In genomic region chr11:14583252-14584105, GRCh38 we compare ENCODE assay signal across 1 cellular context.
A peak's percentile ranks its signal among the peaks of the same experiment; 100 is the strongest.
TF ChIP-seq lines count a peak whose summit lies in the region.

No MANE protein-coding gene starts in this region.

TF ChIP-seq in HepG2, 621 proteins besides CTCF, POLR2A, EP300 and RAD21 (continued from another document and continues in another):
- TF ChIP-seq, protein P1, sequence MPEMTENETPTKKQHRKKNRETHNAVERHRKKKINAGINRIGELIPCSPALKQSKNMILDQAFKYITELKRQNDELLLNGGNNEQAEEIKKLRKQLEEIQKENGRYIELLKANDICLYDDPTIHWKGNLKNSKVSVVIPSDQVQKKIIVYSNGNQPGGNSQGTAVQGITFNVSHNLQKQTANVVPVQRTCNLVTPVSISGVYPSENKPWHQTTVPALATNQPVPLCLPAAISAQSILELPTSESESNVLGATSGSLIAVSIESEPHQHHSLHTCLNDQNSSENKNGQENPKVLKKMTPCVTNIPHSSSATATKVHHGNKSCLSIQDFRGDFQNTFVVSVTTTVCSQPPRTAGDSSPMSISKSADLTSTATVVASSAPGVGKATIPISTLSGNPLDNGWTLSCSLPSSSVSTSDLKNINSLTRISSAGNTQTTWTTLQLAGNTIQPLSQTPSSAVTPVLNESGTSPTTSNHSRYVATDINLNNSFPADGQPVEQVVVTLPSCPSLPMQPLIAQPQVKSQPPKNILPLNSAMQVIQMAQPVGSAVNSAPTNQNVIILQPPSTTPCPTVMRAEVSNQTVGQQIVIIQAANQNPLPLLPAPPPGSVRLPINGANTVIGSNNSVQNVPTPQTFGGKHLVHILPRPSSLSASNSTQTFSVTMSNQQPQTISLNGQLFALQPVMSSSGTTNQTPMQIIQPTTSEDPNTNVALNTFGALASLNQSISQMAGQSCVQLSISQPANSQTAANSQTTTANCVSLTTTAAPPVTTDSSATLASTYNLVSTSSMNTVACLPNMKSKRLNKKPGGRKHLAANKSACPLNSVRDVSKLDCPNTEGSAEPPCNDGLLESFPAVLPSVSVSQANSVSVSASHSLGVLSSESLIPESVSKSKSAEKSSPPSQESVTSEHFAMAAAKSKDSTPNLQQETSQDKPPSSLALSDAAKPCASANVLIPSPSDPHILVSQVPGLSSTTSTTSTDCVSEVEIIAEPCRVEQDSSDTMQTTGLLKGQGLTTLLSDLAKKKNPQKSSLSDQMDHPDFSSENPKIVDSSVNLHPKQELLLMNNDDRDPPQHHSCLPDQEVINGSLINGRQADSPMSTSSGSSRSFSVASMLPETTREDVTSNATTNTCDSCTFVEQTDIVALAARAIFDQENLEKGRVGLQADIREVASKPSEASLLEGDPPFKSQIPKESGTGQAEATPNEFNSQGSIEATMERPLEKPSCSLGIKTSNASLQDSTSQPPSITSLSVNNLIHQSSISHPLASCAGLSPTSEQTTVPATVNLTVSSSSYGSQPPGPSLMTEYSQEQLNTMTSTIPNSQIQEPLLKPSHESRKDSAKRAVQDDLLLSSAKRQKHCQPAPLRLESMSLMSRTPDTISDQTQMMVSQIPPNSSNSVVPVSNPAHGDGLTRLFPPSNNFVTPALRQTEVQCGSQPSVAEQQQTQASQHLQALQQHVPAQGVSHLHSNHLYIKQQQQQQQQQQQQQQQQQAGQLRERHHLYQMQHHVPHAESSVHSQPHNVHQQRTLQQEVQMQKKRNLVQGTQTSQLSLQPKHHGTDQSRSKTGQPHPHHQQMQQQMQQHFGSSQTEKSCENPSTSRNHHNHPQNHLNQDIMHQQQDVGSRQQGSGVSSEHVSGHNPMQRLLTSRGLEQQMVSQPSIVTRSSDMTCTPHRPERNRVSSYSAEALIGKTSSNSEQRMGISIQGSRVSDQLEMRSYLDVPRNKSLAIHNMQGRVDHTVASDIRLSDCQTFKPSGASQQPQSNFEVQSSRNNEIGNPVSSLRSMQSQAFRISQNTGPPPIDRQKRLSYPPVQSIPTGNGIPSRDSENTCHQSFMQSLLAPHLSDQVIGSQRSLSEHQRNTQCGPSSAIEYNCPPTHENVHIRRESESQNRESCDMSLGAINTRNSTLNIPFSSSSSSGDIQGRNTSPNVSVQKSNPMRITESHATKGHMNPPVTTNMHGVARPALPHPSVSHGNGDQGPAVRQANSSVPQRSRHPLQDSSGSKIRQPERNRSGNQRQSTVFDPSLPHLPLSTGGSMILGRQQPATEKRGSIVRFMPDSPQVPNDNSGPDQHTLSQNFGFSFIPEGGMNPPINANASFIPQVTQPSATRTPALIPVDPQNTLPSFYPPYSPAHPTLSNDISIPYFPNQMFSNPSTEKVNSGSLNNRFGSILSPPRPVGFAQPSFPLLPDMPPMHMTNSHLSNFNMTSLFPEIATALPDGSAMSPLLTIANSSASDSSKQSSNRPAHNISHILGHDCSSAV (CRISPR knock-in tag; IDR thresholded peaks at IDR 0.05; ENCODE audit: borderline replicate concordance): no peak
- TF ChIP-seq FOXK2 (IDR thresholded peaks at IDR 0.05): no peak
- no peak for TF ChIP-seq PRPF4 (IDR thresholded peaks at IDR 0.05; ENCODE audit: low read depth, low read length, poor library complexity, severe bottlenecking)
- TF ChIP-seq NFAT5 (CRISPR knock-in tag; IDR thresholded peaks at IDR 0.05): no peak
- TF ChIP-seq, protein P2, sequence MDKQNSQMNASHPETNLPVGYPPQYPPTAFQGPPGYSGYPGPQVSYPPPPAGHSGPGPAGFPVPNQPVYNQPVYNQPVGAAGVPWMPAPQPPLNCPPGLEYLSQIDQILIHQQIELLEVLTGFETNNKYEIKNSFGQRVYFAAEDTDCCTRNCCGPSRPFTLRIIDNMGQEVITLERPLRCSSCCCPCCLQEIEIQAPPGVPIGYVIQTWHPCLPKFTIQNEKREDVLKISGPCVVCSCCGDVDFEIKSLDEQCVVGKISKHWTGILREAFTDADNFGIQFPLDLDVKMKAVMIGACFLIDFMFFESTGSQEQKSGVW (CRISPR knock-in tag; IDR thresholded peaks at IDR 0.05; ENCODE audit: borderline replicate concordance): no peak
- no peak for TF ChIP-seq STAT5B (CRISPR knock-in tag; IDR thresholded peaks at IDR 0.05)
- TF ChIP-seq NFRKB (IDR thresholded peaks at IDR 0.05): no peak
- TF ChIP-seq PRDM15 (CRISPR knock-in tag; IDR thresholded peaks at IDR 0.05): 0 out of 2 replicates have a peak, but pooled peaks have one; percentile 52
- TF ChIP-seq ZNF138 (CRISPR knock-in tag; IDR thresholded peaks at IDR 0.05; ENCODE audit: low read depth): no peak
- no peak for TF ChIP-seq JUN (CRISPR knock-in tag; IDR thresholded peaks at IDR 0.05)
- peak; percentile 67 for TF ChIP-seq POLR2G (IDR thresholded peaks at IDR 0.05; ENCODE audit: low read depth, low read length)
- no peak for TF ChIP-seq ZNF224 (CRISPR knock-in tag; IDR thresholded peaks at IDR 0.05)
- TF ChIP-seq, protein P3, sequence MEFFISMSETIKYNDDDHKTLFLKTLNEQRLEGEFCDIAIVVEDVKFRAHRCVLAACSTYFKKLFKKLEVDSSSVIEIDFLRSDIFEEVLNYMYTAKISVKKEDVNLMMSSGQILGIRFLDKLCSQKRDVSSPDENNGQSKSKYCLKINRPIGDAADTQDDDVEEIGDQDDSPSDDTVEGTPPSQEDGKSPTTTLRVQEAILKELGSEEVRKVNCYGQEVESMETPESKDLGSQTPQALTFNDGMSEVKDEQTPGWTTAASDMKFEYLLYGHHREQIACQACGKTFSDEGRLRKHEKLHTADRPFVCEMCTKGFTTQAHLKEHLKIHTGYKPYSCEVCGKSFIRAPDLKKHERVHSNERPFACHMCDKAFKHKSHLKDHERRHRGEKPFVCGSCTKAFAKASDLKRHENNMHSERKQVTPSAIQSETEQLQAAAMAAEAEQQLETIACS (CRISPR knock-in tag; IDR thresholded peaks at IDR 0.05): no peak
- peak; percentile 64; the same call in 1 of the 2 replicates for TF ChIP-seq DPF2 (CRISPR knock-in tag; IDR thresholded peaks at IDR 0.05; ENCODE audit: borderline replicate concordance, low read depth)
- TF ChIP-seq MAF1 (CRISPR knock-in tag; IDR thresholded peaks at IDR 0.05; ENCODE audit: borderline replicate concordance): no peak
- TF ChIP-seq, protein P4, sequence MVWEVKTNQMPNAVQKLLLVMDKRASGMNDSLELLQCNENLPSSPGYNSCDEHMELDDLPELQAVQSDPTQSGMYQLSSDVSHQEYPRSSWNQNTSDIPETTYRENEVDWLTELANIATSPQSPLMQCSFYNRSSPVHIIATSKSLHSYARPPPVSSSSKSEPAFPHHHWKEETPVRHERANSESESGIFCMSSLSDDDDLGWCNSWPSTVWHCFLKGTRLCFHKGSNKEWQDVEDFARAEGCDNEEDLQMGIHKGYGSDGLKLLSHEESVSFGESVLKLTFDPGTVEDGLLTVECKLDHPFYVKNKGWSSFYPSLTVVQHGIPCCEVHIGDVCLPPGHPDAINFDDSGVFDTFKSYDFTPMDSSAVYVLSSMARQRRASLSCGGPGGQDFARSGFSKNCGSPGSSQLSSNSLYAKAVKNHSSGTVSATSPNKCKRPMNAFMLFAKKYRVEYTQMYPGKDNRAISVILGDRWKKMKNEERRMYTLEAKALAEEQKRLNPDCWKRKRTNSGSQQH (CRISPR knock-in tag; IDR thresholded peaks at IDR 0.05; ENCODE audit: low read depth): no peak
- no peak for TF ChIP-seq ZKSCAN1 (IDR thresholded peaks at IDR 0.05; ENCODE audit: low read length)
- no peak for TF ChIP-seq KLF16 (CRISPR knock-in tag; IDR thresholded peaks at IDR 0.05)
- TF ChIP-seq TRIM22 (IDR thresholded peaks at IDR 0.05): no peak
- peak; percentile 77 for TF ChIP-seq HDAC2 (CRISPR knock-in tag; IDR thresholded peaks at IDR 0.05)
- TF ChIP-seq NPAS2 (CRISPR knock-in tag; IDR thresholded peaks at IDR 0.05; ENCODE audit: borderline replicate concordance): no peak
- no peak for TF ChIP-seq BHLHE40 (IDR thresholded peaks at IDR 0.05; ENCODE audit: low read length)
- peak; percentile 59; the same call in 1 of the 2 replicates for TF ChIP-seq ZFX (CRISPR knock-in tag; IDR thresholded peaks at IDR 0.05; ENCODE audit: low read depth)
- TF ChIP-seq ZNF343 (CRISPR knock-in tag; IDR thresholded peaks at IDR 0.05): no peak
- TF ChIP-seq ZBTB38 (CRISPR knock-in tag; IDR thresholded peaks at IDR 0.05): peak; percentile 66
- peak; percentile 70 for TF ChIP-seq BCL6 (CRISPR knock-in tag; IDR thresholded peaks at IDR 0.05)
- TF ChIP-seq NONO (IDR thresholded peaks at IDR 0.05): no peak
- TF ChIP-seq NONO (CRISPR knock-in tag; conservative IDR thresholded peaks at IDR 0.05): peak; percentile 57
- no peak; the same call in 1 of the 2 replicates for TF ChIP-seq RXRA (CRISPR knock-in tag; IDR thresholded peaks at IDR 0.05)
- no peak for TF ChIP-seq ELF4 (CRISPR knock-in tag; IDR thresholded peaks at IDR 0.05; ENCODE audit: borderline replicate concordance)
- TF ChIP-seq ONECUT2 (CRISPR knock-in tag; IDR thresholded peaks at IDR 0.05): no peak
- TF ChIP-seq CREB1 (IDR thresholded peaks at IDR 0.05): no peak
- no peak for TF ChIP-seq CREB1 (CRISPR knock-in tag; IDR thresholded peaks at IDR 0.05)
- no peak for TF ChIP-seq HNRNPK (IDR thresholded peaks at IDR 0.05; ENCODE audit: low read depth, low read length, poor library complexity, severe bottlenecking)
- peak; percentile 52 for TF ChIP-seq HNF4A (CRISPR knock-in tag; IDR thresholded peaks at IDR 0.05)
- no peak for TF ChIP-seq ZNF670 (CRISPR knock-in tag; IDR thresholded peaks at IDR 0.05; ENCODE audit: borderline replicate concordance)
- no peak for TF ChIP-seq ZBTB25 (CRISPR knock-in tag; IDR thresholded peaks at IDR 0.05)
